ENCODE assay signal across 23 cellular contexts in the genomic region with DNA sequence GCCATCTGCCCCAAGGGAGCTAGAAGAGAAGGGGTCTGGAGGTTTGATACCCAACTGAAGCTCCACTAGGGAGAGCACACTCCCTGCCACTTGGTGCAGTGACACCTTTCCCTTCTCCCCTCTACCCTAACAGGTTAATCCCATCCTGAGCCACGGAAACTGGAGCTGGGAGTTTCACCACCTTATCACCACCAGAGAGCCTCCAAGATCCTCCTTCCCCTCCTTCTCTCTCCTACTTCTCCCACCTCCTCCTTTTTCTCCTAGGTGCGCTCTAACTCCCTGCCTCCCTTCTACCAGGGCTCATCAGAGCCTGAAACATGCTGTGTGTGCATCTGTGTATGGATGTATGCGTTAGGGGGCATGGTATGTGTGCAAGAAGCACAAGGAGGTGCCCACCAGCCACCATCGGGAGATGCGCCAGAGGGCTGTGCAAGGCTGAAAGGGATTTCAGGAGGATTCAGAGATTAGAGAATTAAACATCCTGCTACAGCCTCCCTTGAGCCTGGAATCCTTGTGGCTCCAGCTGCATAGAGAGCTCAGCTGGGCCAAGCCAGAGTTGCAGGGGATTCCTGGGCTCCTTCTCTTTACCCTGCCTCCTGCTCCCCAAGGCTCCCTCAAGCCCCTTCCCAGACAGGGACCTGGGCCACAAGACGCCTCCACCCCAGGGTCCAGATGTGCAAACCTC.
A peak's percentile ranks its signal among the peaks of the same experiment; 100 is the strongest.
DNase-seq lines count a peak whose midpoint lies in the region; ATAC-seq, FAIRE-seq and TF ChIP-seq lines count a peak whose summit lies in the region.
"Had no signal": no experiment of that assay in that cellular context is flagged by ENCODE, and none has a peak within 500 bp of the region (broad histone marks: within the 10 kb centered on the region; RNA-seq: fewer than 3 reads in every experiment).

No MANE protein-coding gene starts in this region.

- H2AFZ ChIP-seq in GM23338: 0 out of 2 replicates have a peak overlapping the region, but pooled peaks have one; percentile 38
- H2AFZ ChIP-seq in H1 (ENCODE audit: low read length): no peak overlapping the region

- H3K9me3 ChIP-seq in H1 (ENCODE audit: insufficient read depth in 2 of 2, low read depth in 1 of 2, low read length in 1 of 2): no peaks in the 10 kb centered on the region
- no peaks in the 10 kb centered on the region for H3K9me3 ChIP-seq in CD8-positive, alpha-beta T cell (ENCODE audit: low read length)
- no peaks in the 10 kb centered on the region for H3K9me3 ChIP-seq in gastrocnemius medialis

- H2BK12ac ChIP-seq in H1 (ENCODE audit: low read depth, low read length): peak overlapping the region; percentile 56; the same call in 1 of the 2 replicates

- TF ChIP-seq POLR2A in H1 (IDR thresholded peaks at IDR 0.05; ENCODE audit: control extremely low read depth in 1 of 2, low read depth in 2 of 2, low read length in 2 of 2): no peak
- no peak for TF ChIP-seq POLR2A in gastrocnemius medialis (IDR thresholded peaks at IDR 0.05)

- no peak overlapping the region; the same call in 1 of the 2 replicates for H2AK5ac ChIP-seq in H1 (ENCODE audit: low read depth, low read length)

- H3K4me1 ChIP-seq in GM23338 (ENCODE audit: insufficient read depth) (peaks cover 14% of the 10 kb centered on the region), H1 (replicated peaks in 1 of 4; ENCODE audit: control insufficient read depth in 3 of 4, insufficient read depth in 4 of 4, low read length in 3 of 4) (peaks cover 0 to 9% (median 5%) of the 10 kb centered on the region in 4 experiments; a peak in 6 of 7 replicates), gastrocnemius medialis (no peaks in the 10 kb centered on the region)
- no peaks in the 10 kb centered on the region for H3K4me1 ChIP-seq in CD8-positive, alpha-beta T cell (ENCODE audit: insufficient read depth, low read length)

- TF ChIP-seq CTCF in GM23338 (conservative IDR thresholded peaks at IDR 0.05; ENCODE audit: low read depth in 2 of 2) (peak; percentile 27 to 53), WTC11 (IDR thresholded peaks at IDR 0.05) (no peak), H1 (IDR thresholded peaks at IDR 0.05; ENCODE audit: control extremely low read depth in 1 of 3, insufficient read depth in 1 of 3, low read depth in 1 of 3, low read length in 3 of 3) (peak in 2 of 3 experiments; percentile 25 to 32; a peak in 2 of 4 replicates), neural crest cell (conservative IDR thresholded peaks at IDR 0.05) (no peak), gastrocnemius medialis (IDR thresholded peaks at IDR 0.05 in 4 of 5, conservative IDR thresholded peaks at IDR 0.05 in 1 of 5) (no peak)
- TF ChIP-seq CTCF in CD8-positive, alpha-beta T cell (IDR thresholded peaks at IDR 0.05): no peak

- H3K27me3 Mint-ChIP-seq in GM23338 (ENCODE audit: insufficient read depth, low read depth, poor library complexity) (peaks cover 26% of the 10 kb centered on the region), WTC11 (ENCODE audit: low read depth) (no peaks in the 10 kb centered on the region), neural crest cell (ENCODE audit: low read depth) (no peaks in the 10 kb centered on the region)
- H3K27me3 Mint-ChIP-seq in CD8-positive, alpha-beta T cell (ENCODE audit: low read depth): peaks cover 27% of the 10 kb centered on the region

- ATAC-seq in GM23338 (peak; percentile 66), WTC11 (peak; percentile 51), gastrocnemius medialis (no peak)
- ATAC-seq in CD8-positive, alpha-beta T cell: no peak
- ATAC-seq: PC-3 had no signal

- H2BK5ac ChIP-seq in H1 (ENCODE audit: low read depth, low read length): no peak overlapping the region

- H3K4me3 ChIP-seq in GM23338 (no peak overlapping the region), H1 (ENCODE audit: extremely low read depth in 1 of 4, insufficient read depth in 2 of 4, low read depth in 3 of 4, low read length in 4 of 4) (no peak overlapping the region), gastrocnemius medialis (no peak overlapping the region)
- no peak overlapping the region for H3K4me3 ChIP-seq in CD8-positive, alpha-beta T cell (ENCODE audit: low read depth, low read length)

- H3K4me2 ChIP-seq in GM23338 (no peak overlapping the region), H1 (ENCODE audit: insufficient read depth in 1 of 2, low read depth in 2 of 2, low read length in 2 of 2) (no peak overlapping the region)
- H3K4me2 ChIP-seq: KMS-11 had no signal

- H4K20me1 ChIP-seq in GM23338 (replicated peaks; ENCODE audit: insufficient read depth) (no peaks in the 10 kb centered on the region), H1 (replicated peaks in 1 of 2; ENCODE audit: control insufficient read depth in 1 of 2, insufficient read depth in 2 of 2, low read length in 2 of 2) (no peaks in the 10 kb centered on the region)

- in situ Hi-C loops in gastrocnemius medialis (cut with MboI; ENCODE audit: low sequenced_read_pairs in 4 of 4): no loop called here

- no peak overlapping the region for H3K18ac ChIP-seq in H1 (ENCODE audit: extremely low read depth, low read length)

- H3K14ac ChIP-seq in H1 (ENCODE audit: insufficient read length): no peak overlapping the region

- H3K9me3 Mint-ChIP-seq in GM23338: no peaks in the 10 kb centered on the region
- no peaks in the 10 kb centered on the region for H3K9me3 Mint-ChIP-seq in WTC11
- H3K9me3 Mint-ChIP-seq in neural crest cell: no peaks in the 10 kb centered on the region
- H3K9me3 Mint-ChIP-seq in CD8-positive, alpha-beta T cell: no peaks in the 10 kb centered on the region

- peaks cover 59% of the 10 kb centered on the region for H3K4me1 Mint-ChIP-seq in GM23338
- H3K4me1 Mint-ChIP-seq in WTC11: peaks cover 37% of the 10 kb centered on the region
- peaks cover 9% of the 10 kb centered on the region for H3K4me1 Mint-ChIP-seq in neural crest cell
- H3K4me1 Mint-ChIP-seq in CD8-positive, alpha-beta T cell (ENCODE audit: low read depth): no peaks in the 10 kb centered on the region

- H3K36me3 ChIP-seq in GM23338 (ENCODE audit: insufficient read depth) (no peaks in the 10 kb centered on the region), H1 (ENCODE audit: control insufficient read depth in 2 of 4, insufficient read depth in 4 of 4, low read length in 3 of 4) (no peaks in the 10 kb centered on the region), gastrocnemius medialis (no peaks in the 10 kb centered on the region)
- no peaks in the 10 kb centered on the region for H3K36me3 ChIP-seq in CD8-positive, alpha-beta T cell (ENCODE audit: insufficient read depth, low read length)

- no peaks in the 10 kb centered on the region for H3K79me1 ChIP-seq in H1 (ENCODE audit: low read depth, low read length)

- POLR2A ChIA-PET in WTC11 (lab: Charles Lee): interaction anchor here (0.5 kb wide), 1 partner anchor 13 kb away, joined by 3 read pairs; no protein-coding TSS in a partner anchor
- POLR2A ChIA-PET in H1 (lab: Charles Lee; ENCODE audit: partially characterized antibody): interaction anchor here (0.8 to 0.9 kb wide), 2 partner anchors 9 to 10 kb away, joined by 3 to 4 read pairs; no protein-coding TSS in a partner anchor
- POLR2A ChIA-PET in CD8-positive, alpha-beta T cell (lab: Charles Lee): no interaction called here

- no peak overlapping the region for H3K23ac ChIP-seq in H1 (ENCODE audit: insufficient read length)

- H3K27me3 ChIP-seq in GM23338 (ENCODE audit: insufficient read depth) (no peaks in the 10 kb centered on the region), H1 (replicated peaks in 1 of 4; ENCODE audit: control insufficient read depth in 3 of 4, extremely low read depth in 1 of 4, insufficient read depth in 3 of 4, low read length in 3 of 4) (no peaks in the 10 kb centered on the region), gastrocnemius medialis (no peaks in the 10 kb centered on the region)
- H3K27me3 ChIP-seq in CD8-positive, alpha-beta T cell (ENCODE audit: insufficient read depth, low read length): no peaks in the 10 kb centered on the region

- H3K27ac ChIP-seq in GM23338 (ENCODE audit: low read depth) (no peak overlapping the region), H1 (ENCODE audit: low read depth, low read length) (no peak overlapping the region), gastrocnemius medialis (no peak overlapping the region)
- H3K27ac ChIP-seq in CD8-positive, alpha-beta T cell (ENCODE audit: low read depth, low read length): no peak overlapping the region
- H3K27ac ChIP-seq: C4-2B, KMS-11 had no signal

- TF ChIP-seq EP300 in H1 (IDR thresholded peaks at IDR 0.05; ENCODE audit: borderline replicate concordance in 1 of 2, low read depth in 2 of 2, low read length in 2 of 2): no peak

- TF ChIP-seq RAD21 in H1 (IDR thresholded peaks at IDR 0.05 in 1 of 2, conservative IDR thresholded peaks at IDR 0.05 in 1 of 2; ENCODE audit: low read depth in 2 of 2, low read length in 2 of 2): peak; percentile 54 to 59

- no peak for FAIRE-seq in H1 (lab: Jason Lieb, UNC)
- FAIRE-seq: A204.1, GM19239, H54, HTR-8/SVneo had no signal

- H2BK120ac ChIP-seq in H1 (replicated peaks; ENCODE audit: low read depth, low read length): no peak overlapping the region

- peaks cover 5% of the 10 kb centered on the region; the same call in 1 of the 2 replicates for H3F3A ChIP-seq in GM23338 (replicated peaks; ENCODE audit: low read depth)

- no peaks in the 10 kb centered on the region for H3K23me2 ChIP-seq in H1 (ENCODE audit: low read depth, low read length)

- CTCF ChIA-PET in WTC11 (lab: Charles Lee) (interaction anchor here (0.6 to 4.6 kb wide), 16 partner anchors 9 to 181 kb away, joined by 3 to 46 read pairs (median 4); partner anchors contain the start of genes PCDH1 and RNF14), H1 (lab: Charles Lee; ENCODE audit: partially characterized antibody) (interaction anchor here (0.6 to 16.7 kb wide), 29 partner anchors 8 to 181 kb away, joined by 3 to 210 read pairs (median 3); partner anchors contain the start of genes PCDH1, PCDH12 and RNF14)
- CTCF ChIA-PET in CD8-positive, alpha-beta T cell (lab: Charles Lee): interaction anchor here (0.7 to 1.4 kb wide), 2 partner anchors 23 to 87 kb away, joined by 4 read pairs; no protein-coding TSS in a partner anchor

- H3K9ac ChIP-seq in H1 (replicated peaks in 1 of 4; ENCODE audit: extremely low read depth in 1 of 4, low read depth in 3 of 4, low read length in 3 of 4): no peak overlapping the region
- H3K9ac ChIP-seq: KMS-11 had no signal

- H3K4ac ChIP-seq in H1 (replicated peaks; ENCODE audit: insufficient read length, low read depth, low read length): no peak overlapping the region

- H3K4me3 Mint-ChIP-seq in GM23338 (no peak overlapping the region), WTC11 (no peak overlapping the region), neural crest cell (no peak overlapping the region)
- H3K4me3 Mint-ChIP-seq in CD8-positive, alpha-beta T cell: no peak overlapping the region

- intact Hi-C loops in CD8-positive, alpha-beta T cell (cut with DNase I, micrococcal nuclease): no loop called here
- intact Hi-C loops in gastrocnemius medialis (cut with DNase I; ENCODE audit: low total_unique reads): no loop called here

- H3K56ac ChIP-seq in H1 (replicated peaks; ENCODE audit: insufficient read length, low read depth, low read length): no peak overlapping the region

- no peak overlapping the region for H4K5ac ChIP-seq in H1 (ENCODE audit: insufficient read length, low read depth, low read length)

- H3K27ac Mint-ChIP-seq in GM23338 (no peak overlapping the region), WTC11 (no peak overlapping the region), neural crest cell (ENCODE audit: unreplicated experiment) (peak overlapping the region; percentile 6)
- no peak overlapping the region for H3K27ac Mint-ChIP-seq in CD8-positive, alpha-beta T cell

- 76% methylated on average over 6 of the region's 6 CpGs; no CpG with 5 or more reads in 1 of the 2 experiments for WGBS in H1 (ENCODE audit: extremely low coverage in 1 of 2, insufficient coverage in 1 of 2, insufficient read length in 1 of 2, insufficient replicate concordance in 2 of 2, low coverage in 1 of 2, low lambda C conversion rate in 2 of 2, missing lambda C conversion rate in 1 of 2), 2 experiments

- peak overlapping the region; percentile 64; the same call in 1 of the 2 replicates for H2BK20ac ChIP-seq in H1 (ENCODE audit: low read length)

- no peak overlapping the region for H4K91ac ChIP-seq in H1 (replicated peaks; ENCODE audit: insufficient read length, low read length)

- H4K8ac ChIP-seq in H1 (ENCODE audit: extremely low read depth, insufficient read depth, low read length): no peak overlapping the region

- H3K79me2 ChIP-seq in GM23338 (replicated peaks; ENCODE audit: insufficient read depth): no peaks in the 10 kb centered on the region
- no peaks in the 10 kb centered on the region for H3K79me2 ChIP-seq in H1 (ENCODE audit: control insufficient read depth in 1 of 2, insufficient read depth in 2 of 2, low read length in 2 of 2)

- DNase-seq in GM23338 (ENCODE audit: low spot score) (no peak), WTC11 (ENCODE audit: low spot score) (no peak), H1 (ENCODE audit: low read depth in 1 of 2, low spot score in 2 of 2) (no peak), neural crest cell (ENCODE audit: low read depth, low spot score) (no peak), NCI-H1694 (lab: John Stamatoyannopoulos, UW) (no peak), NCI-H2227 (lab: John Stamatoyannopoulos, UW; ENCODE audit: unreplicated experiment) (no peak), gastrocnemius medialis (no peak)
- DNase-seq in CD8-positive, alpha-beta T cell: no peak
- DNase-seq: EL, GF-D8, IMR-90, NCI-H1105, NCI-H2081, NCI-H2171, NCI-H524 treated with DMSO at 0.1 percent for 48 hours, PC-3, SHP77 had no signal

- no peaks in the 10 kb centered on the region; the same call in 2 of the 3 replicates for H3K36me3 Mint-ChIP-seq in GM23338 (ENCODE audit: low read depth)
- no peaks in the 10 kb centered on the region for H3K36me3 Mint-ChIP-seq in WTC11
- no peaks in the 10 kb centered on the region for H3K36me3 Mint-ChIP-seq in neural crest cell (ENCODE audit: low read depth)
- H3K36me3 Mint-ChIP-seq in CD8-positive, alpha-beta T cell: no peaks in the 10 kb centered on the region

- H3K9me2 ChIP-seq in GM23338 (ENCODE audit: insufficient read depth): no peaks in the 10 kb centered on the region

- no peak overlapping the region; the same call in 1 of the 2 replicates for H2BK15ac ChIP-seq in H1 (ENCODE audit: low read length)

Comparison
In these comparisons a context has a peak if more than half of its experiments do, and no peak if none do; other contexts are left out.
1. ATAC-seq: peak in GM23338 (single experiment) and WTC11 (single experiment); none in CD8-positive, alpha-beta T cell (single experiment) and gastrocnemius medialis (0 of 2).
2. CTCF ChIP-seq: peak in GM23338 (2 of 2) and H1 (2 of 3); none in WTC11 (single experiment), neural crest cell (single experiment), CD8-positive, alpha-beta T cell (single experiment) and gastrocnemius medialis (0 of 5).